In the genomic region with DNA sequence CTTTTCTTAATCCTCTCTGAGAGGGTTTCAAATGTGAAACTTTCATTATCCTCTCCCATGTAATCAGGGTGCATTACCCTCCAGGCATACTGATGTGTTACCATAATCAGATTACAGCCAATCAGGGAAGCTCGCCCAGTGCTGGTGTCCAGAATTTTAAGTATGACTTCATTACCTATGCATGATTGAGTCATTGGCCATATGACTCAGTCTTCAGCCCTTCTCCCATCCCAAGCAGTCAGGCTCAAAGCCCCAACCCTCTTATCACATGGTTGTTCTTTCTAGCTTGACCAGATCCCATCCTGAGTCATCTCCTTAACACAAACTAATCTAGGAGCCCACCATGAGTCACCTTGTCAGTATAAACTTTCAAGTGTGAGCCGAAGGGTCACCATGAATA, we compare ENCODE assay signal across 20 cellular contexts.
DNase-seq lines count a peak whose midpoint lies in the region; ATAC-seq, FAIRE-seq and TF ChIP-seq lines count a peak whose summit lies in the region.
"Had no signal": no experiment of that assay in that cellular context is flagged by ENCODE, and none has a peak within 500 bp of the region (broad histone marks: within the 10 kb centered on the region; RNA-seq: fewer than 3 reads in every experiment).

No MANE protein-coding gene starts in this region.

- H3K27ac ChIP-seq in left lung = no peak overlapping the region
- H3K27ac ChIP-seq: adrenal gland, dorsolateral prefrontal cortex, thoracic aorta had no signal

- TF ChIP-seq CTCF in D721Med (IDR thresholded peaks at IDR 0.05; ENCODE audit: insufficient read depth, missing control alignments) (no peak), astrocyte of the cerebellum (IDR thresholded peaks at IDR 0.05; ENCODE audit: low read depth, low read length, missing control alignments) (no peak), kidney epithelial cell (IDR thresholded peaks at IDR 0.05; ENCODE audit: insufficient read depth, low read length, poor library complexity, severe bottlenecking) (no peak), left lung (IDR thresholded peaks at IDR 0.05) (no peak)

- no peaks in the 10 kb centered on the region for H3K27me3 ChIP-seq in MG63
- H3K27me3 ChIP-seq in kidney epithelial cell (ENCODE audit: control insufficient read depth, insufficient read depth, low read length) = no peaks in the 10 kb centered on the region
- no peaks in the 10 kb centered on the region for H3K27me3 ChIP-seq in left lung
- H3K27me3 ChIP-seq: adrenal gland, dorsolateral prefrontal cortex had no signal

- no peak for ATAC-seq in left lung
- no peak for ATAC-seq in GM19455 (IDR thresholded peaks at IDR 0.05; ENCODE audit: unreplicated experiment)
- ATAC-seq: K562 had no signal

- no peaks in the 10 kb centered on the region for H3K4me1 ChIP-seq in left lung
- H3K4me1 ChIP-seq: adrenal gland had no signal

- H3K9me3 ChIP-seq in MG63 = no peaks in the 10 kb centered on the region
- H3K9me3 ChIP-seq in left lung = no peaks in the 10 kb centered on the region
- H3K9me3 ChIP-seq: thoracic aorta had no signal

- in situ Hi-C loops in astrocyte of the cerebellum (cut with HindIII; ENCODE audit: low sequenced_read_pairs) = no loop called here

- H3K36me3 ChIP-seq in MG63 (no peaks in the 10 kb centered on the region), kidney epithelial cell (ENCODE audit: control insufficient read depth, insufficient read depth, low read length) (no peaks in the 10 kb centered on the region), left lung (no peaks in the 10 kb centered on the region)
- H3K36me3 ChIP-seq: adrenal gland, thoracic aorta had no signal

- peak; percentile 80 for FAIRE-seq in D721Med (lab: Jason Lieb, UNC)
- FAIRE-seq: frontal cortex, islet of Langerhans, K562 had no signal

- no peak for DNase-seq in D721Med (ENCODE audit: insufficient read length, low spot score)
- peak; percentile 23 for DNase-seq in MG63
- peak; percentile 95 for DNase-seq in astrocyte of the cerebellum (ENCODE audit: low read depth)
- peak; percentile 96 for DNase-seq in kidney epithelial cell (ENCODE audit: low read depth)
- no peak for DNase-seq in MV-4-11 (lab: John Stamatoyannopoulos, UW)
- no peak for DNase-seq in left lung
- DNase-seq in putamen (ENCODE audit: low spot score) = no peak
- DNase-seq: activated CD4-positive, alpha-beta T cell treated with anti-CD3 and anti-CD28 coated beads for 48 hours; activated T-cell treated with anti-CD3 and anti-CD28 coated beads, Interleukin-2, amount 50 U/mL, for 48 hours; adrenal gland; DMS79; dorsolateral prefrontal cortex; NCI-H446; posterior cingulate gyrus; T-helper 1 cell had no signal

- intact Hi-C loops in left lung (cut with DNase I) = no loop called here

- H3K4me3 ChIP-seq in MG63 = no peak overlapping the region
- H3K4me3 ChIP-seq in astrocyte of the cerebellum (ENCODE audit: low read depth, low read length) = no peak overlapping the region
- H3K4me3 ChIP-seq in kidney epithelial cell (ENCODE audit: low read depth, low read length) = no peak overlapping the region
- no peak overlapping the region for H3K4me3 ChIP-seq in left lung
- H3K4me3 ChIP-seq: adrenal gland, dorsolateral prefrontal cortex, K562, thoracic aorta had no signal

Comparison
In these comparisons a context has a peak if more than half of its experiments do, and no peak if none do; other contexts are left out.
1. DNase-seq: peak in MG63 (single experiment), astrocyte of the cerebellum (single experiment) and kidney epithelial cell (single experiment); none in D721Med (single experiment), MV-4-11 (single experiment), left lung (0 of 2) and putamen (single experiment).